ENCODE assay signal across 14 cellular contexts in the genomic region with DNA sequence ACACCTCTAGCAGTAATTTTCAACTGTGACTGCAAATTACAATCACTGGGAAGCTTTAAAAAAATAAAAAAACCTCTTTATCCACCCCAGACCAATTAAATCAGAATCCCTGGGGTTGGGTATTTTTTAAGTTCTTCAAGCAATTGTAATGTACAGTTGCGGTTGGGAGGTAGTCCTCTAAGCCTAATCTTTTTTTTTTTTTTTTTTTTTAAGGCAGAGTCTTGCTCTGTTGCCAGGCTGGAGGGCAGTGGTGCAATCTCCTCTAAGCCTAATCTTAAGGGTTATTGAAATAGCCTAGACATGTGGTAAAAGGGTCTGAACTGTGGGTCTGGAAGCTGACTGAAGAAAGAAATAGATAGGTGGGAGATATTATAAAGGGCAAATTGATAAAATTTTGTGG.
DNase-seq lines count a peak whose midpoint lies in the region; TF ChIP-seq lines count a peak whose summit lies in the region.
"Had no signal": no experiment of that assay in that cellular context is flagged by ENCODE, and none has a peak within 500 bp of the region (broad histone marks: within the 10 kb centered on the region; RNA-seq: fewer than 3 reads in every experiment).

No MANE protein-coding gene starts in this region.

- no peak for TF ChIP-seq CTCF in cardiac fibroblast (IDR thresholded peaks at IDR 0.05; ENCODE audit: low read depth, low read length)
- TF ChIP-seq CTCF in hepatocyte (IDR thresholded peaks at IDR 0.05; ENCODE audit: poor library complexity), result no peak
- no peak for TF ChIP-seq CTCF in smooth muscle cell (IDR thresholded peaks at IDR 0.05; ENCODE audit: borderline replicate concordance, insufficient read depth, poor library complexity, severe bottlenecking)

- peaks cover 4% of the 10 kb centered on the region for H3F3A ChIP-seq in smooth muscle cell (ENCODE audit: low read depth)

- H3K4me2 ChIP-seq in hepatocyte (peak overlapping the region; percentile 12), smooth muscle cell (peak overlapping the region; percentile 67)

- no peaks in the 10 kb centered on the region for H4K20me1 ChIP-seq in hepatocyte (ENCODE audit: insufficient read depth, poor library complexity, severe bottlenecking)
- no peaks in the 10 kb centered on the region for H4K20me1 ChIP-seq in smooth muscle cell (ENCODE audit: low read depth)

- H3K27me3 ChIP-seq in hepatocyte (no peaks in the 10 kb centered on the region), smooth muscle cell (ENCODE audit: low read depth) (no peaks in the 10 kb centered on the region)
- H3K27me3 ChIP-seq: tibial nerve had no signal

- no peak overlapping the region for H3K9ac ChIP-seq in smooth muscle cell (ENCODE audit: low read depth)

- H3K27ac ChIP-seq in hepatocyte (no peak overlapping the region), smooth muscle cell (ENCODE audit: low read depth) (peak overlapping the region; percentile 77)
- H3K27ac ChIP-seq: RWPE1, tibial nerve had no signal

- DNase-seq in NCI-H82 (lab: John Stamatoyannopoulos, UW) (peak; percentile 64), NCI-H82 treated with DMSO at 0.1 percent for 48 hours (lab: John Stamatoyannopoulos, UW; ENCODE audit: unreplicated experiment) (no peak), cardiac fibroblast (ENCODE audit: low read depth in 2 of 2) (peak; percentile 20 to 62), hepatocyte (ENCODE audit: low spot score) (no peak), smooth muscle cell (lab: John Stamatoyannopoulos, UW; ENCODE audit: unreplicated experiment) (no peak), RPMI8226 (no peak), DMS 273 (lab: John Stamatoyannopoulos, UW; ENCODE audit: unreplicated experiment) (no peak), globus pallidus (ENCODE audit: low spot score) (no peak)
- DNase-seq: activated CD8-positive, alpha-beta memory T cell treated with anti-CD3 and anti-CD28 coated beads, Interleukin-2, amount 50 U/mL, for 4 hours; effector memory CD8-positive, alpha-beta T cell; immature natural killer cell had no signal

- WGBS in hepatocyte (ENCODE audit: low lambda C conversion rate, missing lambda C conversion rate), result 47% methylated on average over 1 of the region's 1 CpG
- WGBS in smooth muscle cell (ENCODE audit: low lambda C conversion rate), result 11% methylated on average over 1 of the region's 1 CpG

- H3K9me3 ChIP-seq in hepatocyte (ENCODE audit: low read depth) (no peaks in the 10 kb centered on the region), smooth muscle cell (replicated peaks; ENCODE audit: low read depth) (no peaks in the 10 kb centered on the region)
- H3K9me3 ChIP-seq: tibial nerve had no signal

- H3K36me3 ChIP-seq in hepatocyte (replicated peaks; ENCODE audit: insufficient read depth, low read depth), result no peaks in the 10 kb centered on the region
- no peaks in the 10 kb centered on the region for H3K36me3 ChIP-seq in smooth muscle cell (ENCODE audit: low read depth)
- H3K36me3 ChIP-seq: tibial nerve had no signal

- H3K4me1 ChIP-seq in hepatocyte (ENCODE audit: insufficient read depth), result peaks cover 4% of the 10 kb centered on the region
- peaks cover 18% of the 10 kb centered on the region for H3K4me1 ChIP-seq in smooth muscle cell (ENCODE audit: low read depth)

- H3K9me2 ChIP-seq in hepatocyte (replicated peaks; ENCODE audit: insufficient read depth), result no peaks in the 10 kb centered on the region

- H3K4me3 ChIP-seq in cardiac fibroblast (replicated peaks in 1 of 2; ENCODE audit: low read depth in 2 of 2, low read length in 2 of 2), result no peak overlapping the region
- no peak overlapping the region for H3K4me3 ChIP-seq in hepatocyte
- no peak overlapping the region for H3K4me3 ChIP-seq in smooth muscle cell
- H3K4me3 ChIP-seq: GM12878, tibial nerve had no signal

- H3K79me2 ChIP-seq in hepatocyte, result no peaks in the 10 kb centered on the region
- H3K79me2 ChIP-seq in smooth muscle cell (ENCODE audit: low read depth), result no peaks in the 10 kb centered on the region

- no peak overlapping the region for H2AFZ ChIP-seq in hepatocyte
- no peak overlapping the region for H2AFZ ChIP-seq in smooth muscle cell (ENCODE audit: low read depth)

Comparison
In these comparisons a context has a peak if more than half of its experiments do, and no peak if none do; other contexts are left out.
1. DNase-seq: peak in NCI-H82 (single experiment) and cardiac fibroblast (2 of 2); none in NCI-H82 treated with DMSO at 0.1 percent for 48 hours (single experiment), hepatocyte (single experiment), smooth muscle cell (single experiment), RPMI8226 (single experiment), DMS 273 (single experiment) and globus pallidus (single experiment).